1 cellular context compared by ENCODE assay signal in the genomic region with DNA sequence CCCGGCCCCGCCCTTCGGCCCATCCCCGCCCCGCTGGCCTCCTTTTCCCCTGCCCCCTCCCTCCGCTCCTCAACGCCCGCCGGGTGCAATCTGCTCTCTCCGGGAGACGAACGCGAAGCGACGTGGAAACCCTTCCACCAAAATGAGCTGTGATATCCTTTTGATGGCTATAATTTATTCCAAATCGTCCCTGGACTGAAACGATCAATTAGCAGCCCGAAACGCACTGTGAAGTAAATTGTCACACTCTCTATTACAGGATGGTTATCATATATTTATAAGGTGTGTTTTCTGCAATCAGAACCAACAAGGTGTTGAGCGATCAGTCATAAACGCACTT.
TF ChIP-seq lines count a peak whose summit lies in the region.

No MANE protein-coding gene starts in this region.

TF ChIP-seq in WTC11, 78 proteins besides CTCF, POLR2A, EP300 and RAD21 (continued from another document):
- TF ChIP-seq, protein P1, sequence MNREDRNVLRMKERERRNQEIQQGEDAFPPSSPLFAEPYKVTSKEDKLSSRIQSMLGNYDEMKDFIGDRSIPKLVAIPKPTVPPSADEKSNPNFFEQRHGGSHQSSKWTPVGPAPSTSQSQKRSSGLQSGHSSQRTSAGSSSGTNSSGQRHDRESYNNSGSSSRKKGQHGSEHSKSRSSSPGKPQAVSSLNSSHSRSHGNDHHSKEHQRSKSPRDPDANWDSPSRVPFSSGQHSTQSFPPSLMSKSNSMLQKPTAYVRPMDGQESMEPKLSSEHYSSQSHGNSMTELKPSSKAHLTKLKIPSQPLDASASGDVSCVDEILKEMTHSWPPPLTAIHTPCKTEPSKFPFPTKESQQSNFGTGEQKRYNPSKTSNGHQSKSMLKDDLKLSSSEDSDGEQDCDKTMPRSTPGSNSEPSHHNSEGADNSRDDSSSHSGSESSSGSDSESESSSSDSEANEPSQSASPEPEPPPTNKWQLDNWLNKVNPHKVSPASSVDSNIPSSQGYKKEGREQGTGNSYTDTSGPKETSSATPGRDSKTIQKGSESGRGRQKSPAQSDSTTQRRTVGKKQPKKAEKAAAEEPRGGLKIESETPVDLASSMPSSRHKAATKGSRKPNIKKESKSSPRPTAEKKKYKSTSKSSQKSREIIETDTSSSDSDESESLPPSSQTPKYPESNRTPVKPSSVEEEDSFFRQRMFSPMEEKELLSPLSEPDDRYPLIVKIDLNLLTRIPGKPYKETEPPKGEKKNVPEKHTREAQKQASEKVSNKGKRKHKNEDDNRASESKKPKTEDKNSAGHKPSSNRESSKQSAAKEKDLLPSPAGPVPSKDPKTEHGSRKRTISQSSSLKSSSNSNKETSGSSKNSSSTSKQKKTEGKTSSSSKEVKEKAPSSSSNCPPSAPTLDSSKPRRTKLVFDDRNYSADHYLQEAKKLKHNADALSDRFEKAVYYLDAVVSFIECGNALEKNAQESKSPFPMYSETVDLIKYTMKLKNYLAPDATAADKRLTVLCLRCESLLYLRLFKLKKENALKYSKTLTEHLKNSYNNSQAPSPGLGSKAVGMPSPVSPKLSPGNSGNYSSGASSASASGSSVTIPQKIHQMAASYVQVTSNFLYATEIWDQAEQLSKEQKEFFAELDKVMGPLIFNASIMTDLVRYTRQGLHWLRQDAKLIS (CRISPR knock-in tag; IDR thresholded peaks at IDR 0.05; ENCODE audit: borderline replicate concordance) = no peak
- no peak for TF ChIP-seq ZNF219 (CRISPR knock-in tag; IDR thresholded peaks at IDR 0.05; ENCODE audit: borderline replicate concordance)
TF ChIP-seq in WTC11: peak in this region for 0.
